Comparison of ENCODE assay signal across 22 cellular contexts in the genomic region with DNA sequence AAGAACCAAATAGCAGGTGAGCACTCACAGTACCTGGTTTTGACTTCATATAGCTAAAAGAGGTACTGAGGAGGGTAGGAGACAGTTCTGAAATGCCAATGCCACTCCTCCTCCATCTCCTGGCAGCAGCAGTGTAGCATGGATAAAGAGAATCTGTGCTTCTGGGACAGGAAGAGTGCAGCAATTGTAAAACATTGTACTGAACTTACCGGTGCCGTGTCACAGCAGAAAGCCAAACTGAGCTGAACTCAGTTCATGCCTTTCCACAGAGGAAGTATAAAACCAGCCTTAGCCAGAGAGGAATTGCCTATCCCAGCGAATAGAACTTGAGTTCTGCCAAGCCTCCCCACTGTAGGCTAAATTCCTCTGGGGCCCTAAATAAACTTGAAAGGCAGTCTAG.
DNase-seq lines count a peak whose midpoint lies in the region; ATAC-seq, FAIRE-seq and TF ChIP-seq lines count a peak whose summit lies in the region.
"Had no signal": no experiment of that assay in that cellular context is flagged by ENCODE, and none has a peak within 500 bp of the region (broad histone marks: within the 10 kb centered on the region; RNA-seq: fewer than 3 reads in every experiment).

No MANE protein-coding gene starts in this region.

- H3K4me1 ChIP-seq in mesendoderm (ENCODE audit: control insufficient read depth, low read depth, low read length) (no peaks in the 10 kb centered on the region), GM23248 (ENCODE audit: insufficient read depth) (no peaks in the 10 kb centered on the region)
- H3K4me1 ChIP-seq: A549 had no signal

- no peak overlapping the region for H2BK15ac ChIP-seq in mesendoderm (replicated peaks; ENCODE audit: low read depth)

- no peak overlapping the region for H3K9ac ChIP-seq in mesendoderm (ENCODE audit: low read length)
- H3K9ac ChIP-seq in GM23248 = no peak overlapping the region

- H4K20me1 ChIP-seq in GM23248 (ENCODE audit: insufficient read depth) = no peaks in the 10 kb centered on the region

- H3K79me2 ChIP-seq in mesendoderm (ENCODE audit: control insufficient read depth, insufficient read depth, low read length) (no peaks in the 10 kb centered on the region), GM23248 (ENCODE audit: insufficient read depth) (no peaks in the 10 kb centered on the region)

- H2AFZ ChIP-seq in GM23248 = no peak overlapping the region

- H3K4me2 ChIP-seq in mesendoderm (ENCODE audit: low read length) = no peak overlapping the region
- no peak overlapping the region for H3K4me2 ChIP-seq in GM23248 (ENCODE audit: unreplicated experiment)
- H3K4me2 ChIP-seq: A549 had no signal

- no peak overlapping the region for H3K4me3 ChIP-seq in bronchial epithelial cell (ENCODE audit: low read depth, low read length)
- H3K4me3 ChIP-seq in mesendoderm (ENCODE audit: low read length) = no peak overlapping the region
- H3K4me3 ChIP-seq in GM23248 = no peak overlapping the region
- H3K4me3 ChIP-seq: A549 had no signal

- FAIRE-seq in bronchial epithelial cell (lab: Jason Lieb, UNC) = peak; percentile 7
- FAIRE-seq: A549, GM12891, GM18507, H1 had no signal

- no peak overlapping the region for H2BK120ac ChIP-seq in mesendoderm (ENCODE audit: low read depth, low read length)

- H3K4ac ChIP-seq in mesendoderm (ENCODE audit: low read depth, low read length) = no peak overlapping the region

- no peaks in the 10 kb centered on the region for H3K9me3 ChIP-seq in GM23248 (ENCODE audit: low read depth)
- H3K9me3 ChIP-seq: A549 had no signal

- no peak overlapping the region for H2BK5ac ChIP-seq in mesendoderm (ENCODE audit: low read length)

- H4K5ac ChIP-seq in mesendoderm (ENCODE audit: low read length) = no peak overlapping the region

- in situ Hi-C loops in GM23248 (cut with MboI) = no loop called here

- no peak overlapping the region for H2AK5ac ChIP-seq in mesendoderm (ENCODE audit: low read length)

- H3K56ac ChIP-seq in mesendoderm (ENCODE audit: low read length) = no peak overlapping the region

- no CpG with 5 or more reads among the region's 3 CpGs for WGBS in mesendoderm (ENCODE audit: extremely low coverage, insufficient coverage, low lambda C conversion rate)
- 94 to 100% methylated on average over 3 of the region's 3 CpGs for WGBS in GM23248 (ENCODE audit: low coverage in 1 of 2, low lambda C conversion rate in 2 of 2, missing lambda C conversion rate in 2 of 2), 2 experiments

- H3K79me1 ChIP-seq in mesendoderm (ENCODE audit: low read length) = no peaks in the 10 kb centered on the region

- H3K36me3 ChIP-seq in bronchial epithelial cell (ENCODE audit: control insufficient read depth, insufficient read depth, low read length) (no peaks in the 10 kb centered on the region), mesendoderm (ENCODE audit: control insufficient read depth, insufficient read depth, low read length) (no peaks in the 10 kb centered on the region), GM23248 (ENCODE audit: low read depth) (no peaks in the 10 kb centered on the region)

- no peak overlapping the region for H4K8ac ChIP-seq in mesendoderm (ENCODE audit: low read depth, low read length)

- H3K23ac ChIP-seq in mesendoderm (ENCODE audit: low read length) = peak overlapping the region; percentile 48

- no peak for TF ChIP-seq CTCF in bronchial epithelial cell (IDR thresholded peaks at IDR 0.05; ENCODE audit: insufficient read depth, low read length, severe bottlenecking)

- H3K27ac ChIP-seq in mesendoderm (ENCODE audit: low read depth, low read length) = no peak overlapping the region
- H3K27ac ChIP-seq in GM23248 = no peak overlapping the region
- H3K27ac ChIP-seq: A549 had no signal

- H3F3A ChIP-seq in GM23248 (ENCODE audit: insufficient read depth) = no peaks in the 10 kb centered on the region

- H3K18ac ChIP-seq in mesendoderm (ENCODE audit: low read length) = no peak overlapping the region

- H3K9me2 ChIP-seq in GM23248 (ENCODE audit: insufficient read depth) = no peaks in the 10 kb centered on the region

- ATAC-seq in GM21367 (IDR thresholded peaks at IDR 0.05; ENCODE audit: unreplicated experiment) = no peak
- ATAC-seq: A549 had no signal

- DNase-seq in Ammon's horn (ENCODE audit: low spot score) = peak; percentile 23
- DNase-seq in bronchial epithelial cell (ENCODE audit: low read depth) = no peak
- DNase-seq in mesendoderm = no peak
- peak; percentile 53 for DNase-seq in renal cortical epithelial cell (ENCODE audit: low read depth)
- no peak for DNase-seq in NCI-H774 (lab: John Stamatoyannopoulos, UW)
- DNase-seq in GM23248 = no peak
- DNase-seq: 8988T; ACHN; AML-193; Calu3; CD4-positive, alpha-beta memory T cell; COR-L47; DMS53; DMS79 treated with DMSO at 0.1 percent for 48 hours; GF-D8; H7; HCEC 1CT had no signal

- H3K27me3 ChIP-seq in bronchial epithelial cell (ENCODE audit: control insufficient read depth, insufficient read depth, low read length) (no peaks in the 10 kb centered on the region), mesendoderm (ENCODE audit: insufficient read depth, low read length, poor library complexity) (no peaks in the 10 kb centered on the region), GM23248 (replicated peaks; ENCODE audit: insufficient read depth) (no peaks in the 10 kb centered on the region)

Comparison
In these comparisons a context has a peak if more than half of its experiments do, and no peak if none do; other contexts are left out.
1. DNase-seq: peak in Ammon's horn (single experiment) and renal cortical epithelial cell (single experiment); none in bronchial epithelial cell (single experiment), mesendoderm (single experiment), NCI-H774 (single experiment) and GM23248 (single experiment).